Comparison of ENCODE assay signal across 24 cellular contexts in the genomic region with DNA sequence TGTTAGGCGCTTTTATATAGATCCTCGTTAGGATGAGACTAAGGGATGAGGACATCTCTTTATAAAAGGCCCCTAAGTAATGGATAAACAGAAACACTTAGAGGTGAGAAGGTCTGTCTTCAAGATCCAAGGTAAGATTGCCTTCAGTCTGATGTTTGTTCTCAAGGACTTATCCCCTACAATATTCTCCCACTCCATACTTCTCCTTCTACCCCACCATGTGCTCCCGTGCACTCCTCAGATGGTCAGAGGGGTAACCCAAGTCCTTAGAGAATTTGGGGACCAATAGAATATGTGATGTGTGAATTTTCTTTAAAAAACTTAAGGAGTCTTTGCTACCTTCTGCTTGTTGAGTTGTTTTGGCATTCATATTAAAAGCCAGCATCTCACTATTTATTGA. TPM values are rescaled to one million over a fixed set of nuclear protein-coding genes. Genes with fewer than 3 reads are reported as not detected.
DNase-seq lines count a peak whose midpoint lies in the region; ATAC-seq, FAIRE-seq and TF ChIP-seq lines count a peak whose summit lies in the region.
"Had no signal": no experiment of that assay in that cellular context is flagged by ENCODE, and none has a peak within 500 bp of the region (broad histone marks: within the 10 kb centered on the region; RNA-seq: fewer than 3 reads in every experiment).

No MANE protein-coding gene starts in this region.

- H3K27ac Mint-ChIP-seq in activated CD4-positive, alpha-beta T cell treated with anti-CD3 and anti-CD28 coated beads, Interleukin-2, amount 10 ng/mL, durations not matched to agents 24 days and 14 days = peak overlapping the region; percentile 49
- H3K27ac Mint-ChIP-seq in activated T-helper 17 cell treated with anti-CD3 and anti-CD28 coated beads, Interleukin-2, amount 50 U/mL, for 72 hours = peak overlapping the region; percentile 40
- peak overlapping the region; percentile 96 to 100 for H3K27ac Mint-ChIP-seq in natural killer cell
- H3K27ac Mint-ChIP-seq: activated T-helper 1 cell treated with anti-CD3 and anti-CD28 coated beads, Interleukin-12 subunit alpha, Interleukin-12 subunit beta, Interleukin-2, Interleukin-4 antibody, amounts not matched to agents 30 ng/mL and 10 ng/mL and 1 ng/mL, durations not matched to agents 14 hours and 24 hours and 36 hours; memory B cell; progenitor cell of endocrine pancreas had no signal

- H3K4me3 Mint-ChIP-seq in activated CD4-positive, alpha-beta T cell treated with anti-CD3 and anti-CD28 coated beads, Interleukin-2, amount 10 ng/mL, durations not matched to agents 24 days and 14 days = no peak overlapping the region
- peak overlapping the region; percentile 16 for H3K4me3 Mint-ChIP-seq in activated T-helper 17 cell treated with anti-CD3 and anti-CD28 coated beads, Interleukin-2, amount 50 U/mL, for 72 hours
- peak overlapping the region; percentile 64 for H3K4me3 Mint-ChIP-seq in natural killer cell
- H3K4me3 Mint-ChIP-seq: activated T-helper 1 cell treated with anti-CD3 and anti-CD28 coated beads, Interleukin-12 subunit alpha, Interleukin-12 subunit beta, Interleukin-2, Interleukin-4 antibody, amounts not matched to agents 30 ng/mL and 10 ng/mL and 1 ng/mL, durations not matched to agents 14 hours and 24 hours and 36 hours; memory B cell had no signal

- no peak for ATAC-seq in activated T-helper 17 cell treated with anti-CD3 and anti-CD28 coated beads, Interleukin-2, amount 50 U/mL, for 72 hours (replicated peaks)
- no peak for ATAC-seq in natural killer cell
- no peak for ATAC-seq in HG03139 (IDR thresholded peaks at IDR 0.05; ENCODE audit: unreplicated experiment)
- ATAC-seq: activated naive CD4-positive, alpha-beta T cell treated with anti-CD3 and anti-CD28 coated beads, Interleukin-2, amount 50 U/mL, for 72 hours; left colon had no signal

- no peak overlapping the region for H3K4me2 ChIP-seq in GM23248 (ENCODE audit: unreplicated experiment)

- no peak for TF ChIP-seq CTCF in natural killer cell (IDR thresholded peaks at IDR 0.05)

- in situ Hi-C loops in GM23248 (cut with MboI) = no loop called here

- no peak overlapping the region for H2AFZ ChIP-seq in GM23248

- H4K20me1 ChIP-seq in GM23248 (ENCODE audit: insufficient read depth) = no peaks in the 10 kb centered on the region; the same call in 1 of the 2 replicates

- H3K27me3 Mint-ChIP-seq in activated CD4-positive, alpha-beta T cell treated with anti-CD3 and anti-CD28 coated beads, Interleukin-2, amount 10 ng/mL, durations not matched to agents 24 days and 14 days = no peaks in the 10 kb centered on the region
- no peaks in the 10 kb centered on the region for H3K27me3 Mint-ChIP-seq in activated T-helper 17 cell treated with anti-CD3 and anti-CD28 coated beads, Interleukin-2, amount 50 U/mL, for 72 hours
- H3K27me3 Mint-ChIP-seq in natural killer cell (ENCODE audit: low read depth in 2 of 2) = no peaks in the 10 kb centered on the region
- H3K27me3 Mint-ChIP-seq: progenitor cell of endocrine pancreas had no signal

- no peak for FAIRE-seq in HTR-8/SVneo (lab: Jason Lieb, UNC)
- FAIRE-seq: H54 had no signal

- no peak overlapping the region; the same call in 1 of the 2 replicates for H3K9ac ChIP-seq in GM23248

- 91 to 96% methylated on average over 3 of the region's 3 CpGs for WGBS in GM23248 (ENCODE audit: low coverage in 1 of 2, low lambda C conversion rate in 2 of 2, missing lambda C conversion rate in 2 of 2), 2 experiments

- H3K4me3 ChIP-seq in GM23248 (no peak overlapping the region), H7 (ENCODE audit: insufficient read depth, low read depth, low read length) (no peak overlapping the region)
- H3K4me3 ChIP-seq: ascending aorta, gastrocnemius medialis, tibial artery had no signal

- H3K36me3 ChIP-seq in GM23248 (ENCODE audit: low read depth) = peaks cover 79% of the 10 kb centered on the region
- no peaks in the 10 kb centered on the region; the same call in 1 of the 2 replicates for H3K36me3 ChIP-seq in H7 (replicated peaks; ENCODE audit: control insufficient read depth, insufficient read depth, low read length)

- no peaks in the 10 kb centered on the region for H3K9me2 ChIP-seq in GM23248 (ENCODE audit: insufficient read depth)

- H3K27me3 ChIP-seq in GM23248 (replicated peaks; ENCODE audit: insufficient read depth) (no peaks in the 10 kb centered on the region), H7 (ENCODE audit: control insufficient read depth, insufficient read depth, low read length) (no peaks in the 10 kb centered on the region)
- H3K27me3 ChIP-seq: ascending aorta, gastrocnemius medialis, tibial artery had no signal

- peaks cover 73% of the 10 kb centered on the region for H3F3A ChIP-seq in GM23248 (ENCODE audit: insufficient read depth)

- no peaks in the 10 kb centered on the region for H3K9me3 ChIP-seq in GM23248 (ENCODE audit: low read depth)
- H3K9me3 ChIP-seq: ascending aorta, gastrocnemius medialis, tibial artery had no signal

- H3K4me1 Mint-ChIP-seq in activated CD4-positive, alpha-beta T cell treated with anti-CD3 and anti-CD28 coated beads, Interleukin-2, amount 10 ng/mL, durations not matched to agents 24 days and 14 days = peaks cover 34% of the 10 kb centered on the region
- H3K4me1 Mint-ChIP-seq in activated T-helper 17 cell treated with anti-CD3 and anti-CD28 coated beads, Interleukin-2, amount 50 U/mL, for 72 hours = peaks cover 4% of the 10 kb centered on the region
- H3K4me1 Mint-ChIP-seq in natural killer cell = peaks cover 76 to 78% of the 10 kb centered on the region in 2 donors
- H3K4me1 Mint-ChIP-seq: memory B cell had no signal

- DNase-seq in activated CD4-positive, alpha-beta T cell treated with anti-CD3 and anti-CD28 coated beads, Interleukin-2, amount 10 ng/mL, durations not matched to agents 24 days and 14 days = no peak
- DNase-seq in activated CD4-positive, alpha-beta T cell treated with anti-CD3 and anti-CD28 coated beads for 4 hours = no peak
- DNase-seq in GM23248 (no peak), natural killer cell (no peak), H7 (no peak), HTR-8/SVneo (ENCODE audit: insufficient read length, low spot score) (no peak)
- DNase-seq: caudate nucleus, GDM1, hippocampal formation, left colon, NCI-H1417 treated with DMSO at 0.1 percent for 48 hours, NCI-H2107, NCI-H748 treated with DMSO at 0.1 percent for 48 hours, RPMI8226, tibial artery had no signal

- H3K79me2 ChIP-seq in GM23248 (ENCODE audit: insufficient read depth) = peaks cover 88% of the 10 kb centered on the region

- peaks cover 68% of the 10 kb centered on the region for H3K36me3 Mint-ChIP-seq in activated CD4-positive, alpha-beta T cell treated with anti-CD3 and anti-CD28 coated beads, Interleukin-2, amount 10 ng/mL, durations not matched to agents 24 days and 14 days (ENCODE audit: low read depth)
- peaks cover 7% of the 10 kb centered on the region for H3K36me3 Mint-ChIP-seq in activated T-helper 17 cell treated with anti-CD3 and anti-CD28 coated beads, Interleukin-2, amount 50 U/mL, for 72 hours (ENCODE audit: low read depth)
- H3K36me3 Mint-ChIP-seq in natural killer cell = peaks cover 22% of the 10 kb centered on the region
- H3K36me3 Mint-ChIP-seq: memory B cell had no signal

- 0 out of 2 replicates have a peak overlapping the region, but pooled peaks have one; percentile 0 for H3K27ac ChIP-seq in GM23248

- intact Hi-C loops in activated CD4-positive, alpha-beta T cell treated with anti-CD3 and anti-CD28 coated beads, Interleukin-2, amount 10 ng/mL, durations not matched to agents 24 days and 14 days (cut with micrococcal nuclease) = no loop called here
- intact Hi-C loops in natural killer cell (cut with micrococcal nuclease) = no loop called here

- H3K4me1 ChIP-seq in GM23248 (ENCODE audit: insufficient read depth) = no peaks in the 10 kb centered on the region

- no peaks in the 10 kb centered on the region for H3K9me3 Mint-ChIP-seq in activated CD4-positive, alpha-beta T cell treated with anti-CD3 and anti-CD28 coated beads, Interleukin-2, amount 10 ng/mL, durations not matched to agents 24 days and 14 days
- H3K9me3 Mint-ChIP-seq in activated T-helper 17 cell treated with anti-CD3 and anti-CD28 coated beads, Interleukin-2, amount 50 U/mL, for 72 hours = no peaks in the 10 kb centered on the region
- H3K9me3 Mint-ChIP-seq in natural killer cell = no peaks in the 10 kb centered on the region
- H3K9me3 Mint-ChIP-seq: activated naive CD4-positive, alpha-beta T cell treated with anti-CD3 and anti-CD28 coated beads, Interleukin-2, amount 50 U/mL, for 72 hours; activated T-helper 1 cell treated with anti-CD3 and anti-CD28 coated beads, Interleukin-12 subunit alpha, Interleukin-12 subunit beta, Interleukin-2, Interleukin-4 antibody, amounts not matched to agents 30 ng/mL and 10 ng/mL and 1 ng/mL, durations not matched to agents 14 hours and 24 hours and 36 hours; memory B cell had no signal

RNA-seq across cellular contexts. Expression of gene FOSL2, which starts 23.1 kb away (rescaled TPM):
- total RNA-seq in activated CD4-positive, alpha-beta T cell treated with anti-CD3 and anti-CD28 coated beads, Interleukin-2, amount 10 ng/mL, durations not matched to agents 24 days and 14 days = 73.2 and 80.6 TPM in 2 replicates
- 78.0 and 83.5 TPM in 2 replicates for total RNA-seq in GM23248 (2014; rRNA removed; shearing (Covaris generic))
- 42.4 and 45.0 TPM in 2 replicates for polyA plus RNA-seq in GM23248 (2016; fragmentation: Nextera tagmentation; extraction: Ambion mirVana)
- total RNA-seq in activated T-helper 17 cell treated with anti-CD3 and anti-CD28 coated beads, Interleukin-2, amount 50 U/mL, for 72 hours = 100 to 1,000 TPM in 1 of 2 donors, 10 to 100 TPM in 1; 90.9 to 214 TPM
- total RNA-seq in natural killer cell = 100 to 1,000 TPM; 414 to 531 (median 455) TPM
- total RNA-seq in H7 (2014; rRNA removed; shearing (Covaris generic)) = 3.5 and 4.1 TPM in 2 replicates

Comparison
In these comparisons a context has a peak if more than half of its experiments do, and no peak if none do; other contexts are left out.
1. H3K27ac Mint-ChIP-seq: peak in every context shown above with its lines; median percentile 98 in natural killer cell; 49 in activated CD4-positive, alpha-beta T cell treated with anti-CD3 and anti-CD28 coated beads, Interleukin-2, amount 10 ng/mL, durations not matched to agents 24 days and 14 days; 40 in activated T-helper 17 cell treated with anti-CD3 and anti-CD28 coated beads, Interleukin-2, amount 50 U/mL, for 72 hours.
2. RNA of gene FOSL2, which starts 23.1 kb away (total RNA-seq): 414 to 531 TPM in natural killer cell, 90.9 to 214 TPM in activated T-helper 17 cell treated with anti-CD3 and anti-CD28 coated beads, Interleukin-2, amount 50 U/mL, for 72 hours, 73.2 to 80.6 TPM in activated CD4-positive, alpha-beta T cell treated with anti-CD3 and anti-CD28 coated beads, Interleukin-2, amount 10 ng/mL, durations not matched to agents 24 days and 14 days and 78.0 to 83.5 TPM in GM23248; 3.5 to 4.1 TPM in H7; every median in the first group is over 10 times any median in the second.